ENCODE assay signal across 16 cellular contexts in genomic region chr22:44391481-44392445, GRCh38.
A peak's percentile ranks its signal among the peaks of the same experiment; 100 is the strongest.
DNase-seq lines count a peak whose midpoint lies in the region; ATAC-seq and TF ChIP-seq lines count a peak whose summit lies in the region.
"Had no signal": no experiment of that assay in that cellular context is flagged by ENCODE, and none has a peak within 500 bp of the region (broad histone marks: within the 10 kb centered on the region; RNA-seq: fewer than 3 reads in every experiment).

No MANE protein-coding gene starts in this region.

- H3K9me3 Mint-ChIP-seq in activated naive CD4-positive, alpha-beta T cell treated with anti-CD3 and anti-CD28 coated beads, Interleukin-2, amount 10 ng/mL, durations not matched to agents 7 days and 5 days: no peaks in the 10 kb centered on the region
- H3K9me3 Mint-ChIP-seq in type B pancreatic cell: no peaks in the 10 kb centered on the region
- no peaks in the 10 kb centered on the region for H3K9me3 Mint-ChIP-seq in T-helper 2 cell treated with Interferon-gamma antibody and Interleukin-4, amounts not matched to agents 5 μg/mL and 100 μg/mL, for 36 hours
- H3K9me3 Mint-ChIP-seq: activated T-cell treated with anti-CD3 and anti-CD28 coated beads, Interleukin-2, amount 50 U/mL, for 24 hours; neural crest cell; stimulated activated naive CD8-positive, alpha-beta T cell treated with anti-CD3 and anti-CD28 coated beads, Interleukin-15, Interleukin-2, amounts not matched to agents 100 ng/mL and 50 ng/mL, for 24 hours; T-helper 1 cell treated with Interleukin-12 subunit alpha and Interleukin-12 subunit beta and Interleukin-4 antibody, amounts not matched to agents 30 μg/mL and 1 μg/mL, for 36 hours had no signal

- no peak overlapping the region for H3K4me3 Mint-ChIP-seq in activated naive CD4-positive, alpha-beta T cell treated with anti-CD3 and anti-CD28 coated beads, Interleukin-2, amount 10 ng/mL, durations not matched to agents 7 days and 5 days
- peak overlapping the region; percentile 54 for H3K4me3 Mint-ChIP-seq in type B pancreatic cell
- H3K4me3 Mint-ChIP-seq in T-helper 2 cell treated with Interferon-gamma antibody and Interleukin-4, amounts not matched to agents 5 μg/mL and 100 μg/mL, for 36 hours: no peak overlapping the region
- H3K4me3 Mint-ChIP-seq: activated CD4-positive, alpha-beta T cell treated with anti-CD3 and anti-CD28 coated beads for 36 hours; activated T-cell treated with anti-CD3 and anti-CD28 coated beads, Interleukin-2, amount 50 U/mL, for 24 hours; neural crest cell; stimulated activated naive CD8-positive, alpha-beta T cell treated with anti-CD3 and anti-CD28 coated beads, Interleukin-15, Interleukin-2, amounts not matched to agents 100 ng/mL and 50 ng/mL, for 24 hours; T-helper 1 cell treated with Interleukin-12 subunit alpha and Interleukin-12 subunit beta and Interleukin-4 antibody, amounts not matched to agents 30 μg/mL and 1 μg/mL, for 36 hours had no signal

- H3K27me3 Mint-ChIP-seq in activated naive CD4-positive, alpha-beta T cell treated with anti-CD3 and anti-CD28 coated beads, Interleukin-2, amount 10 ng/mL, durations not matched to agents 7 days and 5 days: peaks cover 22% of the 10 kb centered on the region
- H3K27me3 Mint-ChIP-seq in type B pancreatic cell: peaks cover 20% of the 10 kb centered on the region
- H3K27me3 Mint-ChIP-seq in T-helper 2 cell treated with Interferon-gamma antibody and Interleukin-4, amounts not matched to agents 5 μg/mL and 100 μg/mL, for 36 hours (ENCODE audit: low read depth): peaks cover 5% of the 10 kb centered on the region
- H3K27me3 Mint-ChIP-seq: activated CD4-positive, alpha-beta T cell treated with anti-CD3 and anti-CD28 coated beads for 36 hours; stimulated activated naive CD8-positive, alpha-beta T cell treated with anti-CD3 and anti-CD28 coated beads, Interleukin-15, Interleukin-2, amounts not matched to agents 100 ng/mL and 50 ng/mL, for 24 hours had no signal

- no peak overlapping the region for H3K27ac Mint-ChIP-seq in activated naive CD4-positive, alpha-beta T cell treated with anti-CD3 and anti-CD28 coated beads, Interleukin-2, amount 10 ng/mL, durations not matched to agents 7 days and 5 days
- H3K27ac Mint-ChIP-seq in type B pancreatic cell: peak overlapping the region; percentile 85
- H3K27ac Mint-ChIP-seq in T-helper 2 cell treated with Interferon-gamma antibody and Interleukin-4, amounts not matched to agents 5 μg/mL and 100 μg/mL, for 36 hours: no peak overlapping the region
- H3K27ac Mint-ChIP-seq: activated CD4-positive, alpha-beta T cell treated with anti-CD3 and anti-CD28 coated beads for 36 hours; activated T-cell treated with anti-CD3 and anti-CD28 coated beads, Interleukin-2, amount 50 U/mL, for 24 hours; stimulated activated naive CD8-positive, alpha-beta T cell treated with anti-CD3 and anti-CD28 coated beads, Interleukin-15, Interleukin-2, amounts not matched to agents 100 ng/mL and 50 ng/mL, for 24 hours; T-helper 1 cell treated with Interleukin-12 subunit alpha and Interleukin-12 subunit beta and Interleukin-4 antibody, amounts not matched to agents 30 μg/mL and 1 μg/mL, for 36 hours had no signal

- no peak for ATAC-seq in left lobe of liver
- ATAC-seq: activated CD4-positive, alpha-beta T cell treated with anti-CD3 and anti-CD28 coated beads for 36 hours had no signal

- DNase-seq in activated naive CD4-positive, alpha-beta T cell treated with anti-CD3 and anti-CD28 coated beads, Interleukin-2, amount 10 ng/mL, durations not matched to agents 7 days and 5 days: peak; percentile 16
- no peak for DNase-seq in activated naive CD4-positive, alpha-beta T cell (lab: John Stamatoyannopoulos, UW)
- peak; percentile 86 for DNase-seq in NCI-H69 (lab: John Stamatoyannopoulos, UW)
- peak; percentile 26 for DNase-seq in left lobe of liver (ENCODE audit: low spot score)
- DNase-seq in type B pancreatic cell (ENCODE audit: extremely low spot score, unreplicated experiment): peak; percentile 29
- no peak for DNase-seq in T-helper 2 cell treated with Interferon-gamma antibody and Interleukin-4, amounts not matched to agents 5 μg/mL and 100 μg/mL, for 36 hours (ENCODE audit: low spot score)
- no peak for DNase-seq in cerebellar nuclear complex (lab: John Stamatoyannopoulos, UW)
- DNase-seq in NOMO-1 treated with dmso at 0.1 percent for 144 hours (lab: John Stamatoyannopoulos, UW; ENCODE audit: unreplicated experiment): no peak
- DNase-seq: activated T-cell treated with anti-CD3 and anti-CD28 coated beads, Interleukin-2, amount 50 U/mL, for 24 hours; colonic mucosa; NCI-H1048; RPMI8226 had no signal

- TF ChIP-seq CTCF in type B pancreatic cell (conservative IDR thresholded peaks at IDR 0.05): no peak

- no peaks in the 10 kb centered on the region for H3K36me3 Mint-ChIP-seq in activated naive CD4-positive, alpha-beta T cell treated with anti-CD3 and anti-CD28 coated beads, Interleukin-2, amount 10 ng/mL, durations not matched to agents 7 days and 5 days
- H3K36me3 Mint-ChIP-seq in type B pancreatic cell: no peaks in the 10 kb centered on the region
- no peaks in the 10 kb centered on the region for H3K36me3 Mint-ChIP-seq in T-helper 2 cell treated with Interferon-gamma antibody and Interleukin-4, amounts not matched to agents 5 μg/mL and 100 μg/mL, for 36 hours (ENCODE audit: low read depth)

- CTCF ChIA-PET in activated naive CD4-positive, alpha-beta T cell treated with anti-CD3 and anti-CD28 coated beads, Interleukin-2, amount 10 ng/mL, durations not matched to agents 7 days and 5 days (lab: Charles Lee): no interaction called here

- no peaks in the 10 kb centered on the region for H3K4me1 Mint-ChIP-seq in activated naive CD4-positive, alpha-beta T cell treated with anti-CD3 and anti-CD28 coated beads, Interleukin-2, amount 10 ng/mL, durations not matched to agents 7 days and 5 days
- H3K4me1 Mint-ChIP-seq in type B pancreatic cell (ENCODE audit: unreplicated experiment): peaks cover 41% of the 10 kb centered on the region
- H3K4me1 Mint-ChIP-seq in T-helper 2 cell treated with Interferon-gamma antibody and Interleukin-4, amounts not matched to agents 5 μg/mL and 100 μg/mL, for 36 hours (ENCODE audit: low read depth): no peaks in the 10 kb centered on the region
- H3K4me1 Mint-ChIP-seq: activated CD4-positive, alpha-beta T cell treated with anti-CD3 and anti-CD28 coated beads for 36 hours; neural crest cell had no signal

Comparison
In these comparisons a context has a peak if more than half of its experiments do, and no peak if none do; other contexts are left out.
1. DNase-seq: peak in activated naive CD4-positive, alpha-beta T cell treated with anti-CD3 and anti-CD28 coated beads, Interleukin-2, amount 10 ng/mL, durations not matched to agents 7 days and 5 days (single experiment), NCI-H69 (single experiment), left lobe of liver (single experiment) and type B pancreatic cell (single experiment); none in activated naive CD4-positive, alpha-beta T cell (0 of 4), T-helper 2 cell treated with Interferon-gamma antibody and Interleukin-4, amounts not matched to agents 5 μg/mL and 100 μg/mL, for 36 hours (single experiment), cerebellar nuclear complex (0 of 2) and NOMO-1 treated with dmso at 0.1 percent for 144 hours (single experiment).